Comparison of ENCODE assay signal across 8 cellular contexts in the genomic region with DNA sequence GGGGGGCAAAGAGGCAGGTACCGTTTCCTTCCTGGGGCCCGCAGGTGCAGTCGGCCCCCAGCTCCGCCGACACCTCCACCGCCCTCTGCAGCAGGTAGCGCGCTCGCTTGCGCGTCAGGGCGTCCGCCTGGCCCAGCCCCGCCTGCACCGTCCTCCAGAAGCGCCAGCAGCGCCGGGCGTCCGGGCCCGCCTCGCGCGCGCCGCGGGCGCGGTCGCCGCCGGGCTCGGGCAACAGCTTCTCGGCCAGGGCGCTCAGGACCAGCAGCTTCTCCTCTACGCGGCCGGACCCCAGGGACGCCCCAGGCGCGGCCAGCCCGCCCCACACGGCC. TPM values are rescaled to one million over a fixed set of nuclear protein-coding genes. Genes with fewer than 3 reads are reported as not detected.
DNase-seq lines count a peak whose midpoint lies in the region; ATAC-seq and TF ChIP-seq lines count a peak whose summit lies in the region.

No MANE protein-coding gene starts in this region.

- no peaks in the 10 kb centered on the region for H3K9me3 ChIP-seq in CD8-positive, alpha-beta T cell (ENCODE audit: low read length)
- H3K9me3 ChIP-seq in PC-3 (ENCODE audit: low read length), result no peaks in the 10 kb centered on the region
- H3K9me3 ChIP-seq in prostate gland, result no peaks in the 10 kb centered on the region
- H3K9me3 ChIP-seq in uterus, result no peaks in the 10 kb centered on the region

- H3K27me3 ChIP-seq in CD8-positive, alpha-beta T cell (ENCODE audit: insufficient read depth, low read length), result no peaks in the 10 kb centered on the region
- H3K27me3 ChIP-seq in PC-3 (ENCODE audit: low read length) (no peaks in the 10 kb centered on the region), prostate gland (replicated peaks; ENCODE audit: insufficient read depth) (no peaks in the 10 kb centered on the region), uterus (no peaks in the 10 kb centered on the region)

- no peak for TF ChIP-seq CTCF in CD8-positive, alpha-beta T cell (IDR thresholded peaks at IDR 0.05)
- no peak for TF ChIP-seq CTCF in PC-3 (conservative IDR thresholded peaks at IDR 0.05; ENCODE audit: low read depth, low read length)
- no peak for TF ChIP-seq CTCF in prostate gland (IDR thresholded peaks at IDR 0.05)
- TF ChIP-seq CTCF in uterus (IDR thresholded peaks at IDR 0.05), result no peak

- CTCF ChIA-PET in CD8-positive, alpha-beta T cell (lab: Charles Lee), result interaction anchor here (0.7 to 1.6 kb wide), 4 partner anchors 9 to 626 kb away, joined by 3 to 4 read pairs (median 3); no protein-coding TSS in a partner anchor
- CTCF ChIA-PET in PC-3 (lab: Charles Lee), result no interaction called here

- H3K9me2 ChIP-seq in PC-3 (replicated peaks; ENCODE audit: low read length), result no peaks in the 10 kb centered on the region

- TF ChIP-seq POLR2A in prostate gland (IDR thresholded peaks at IDR 0.05) (no peak), uterus (IDR thresholded peaks at IDR 0.05) (peak in 1 of 2 donors; percentile 13)

- H3K4me1 Mint-ChIP-seq in CD8-positive, alpha-beta T cell (ENCODE audit: low read depth), result peaks cover 48% of the 10 kb centered on the region

- H2AFZ ChIP-seq in PC-3 (ENCODE audit: low read length), result peak overlapping the region; percentile 71

- H3K27ac Mint-ChIP-seq in CD8-positive, alpha-beta T cell, result peak overlapping the region; percentile 96

- no peaks in the 10 kb centered on the region for H4K20me1 ChIP-seq in PC-3 (ENCODE audit: low read length)

- H3K79me2 ChIP-seq in PC-3 (ENCODE audit: low read length), result peaks cover 49% of the 10 kb centered on the region

- POLR2A ChIA-PET in CD8-positive, alpha-beta T cell (lab: Charles Lee), result interaction anchor here (0.7 to 2.1 kb wide), 18 partner anchors 9 to 1026 kb away, joined by 3 to 18 read pairs (median 4); a partner anchor contains a TSS
- POLR2A ChIA-PET in PC-3 (lab: Charles Lee; ENCODE audit: unreplicated experiment), result interaction anchor here (0.6 to 0.8 kb wide), 2 partner anchors 10 to 1263 kb away, joined by 4 to 10 read pairs; no protein-coding TSS in a partner anchor

- peaks cover 38% of the 10 kb centered on the region for H3K4me1 ChIP-seq in CD8-positive, alpha-beta T cell (ENCODE audit: insufficient read depth, low read length)
- H3K4me1 ChIP-seq in PC-3 (ENCODE audit: insufficient read depth, low read length) (peaks cover 11% of the 10 kb centered on the region), prostate gland (replicated peaks) (no peaks in the 10 kb centered on the region), uterus (no peaks in the 10 kb centered on the region)

- DNase-seq in CD8-positive, alpha-beta T cell, result peak; percentile 50 to 87 (median 75)
- DNase-seq in PC-3 (peak; percentile 59), Right ventricle myocardium inferior (ENCODE audit: missing footprints) (peak; percentile 89), prostate gland (ENCODE audit: low spot score) (peak; percentile 54), uterus (no peak)
- DNase-seq in activated effector memory CD4-positive, alpha-beta T cell treated with Interleukin-2 at 50 U/mL for 16 hours, result peak; percentile 74

- H3K36me3 ChIP-seq in CD8-positive, alpha-beta T cell (ENCODE audit: insufficient read depth, low read length), result no peaks in the 10 kb centered on the region
- no peaks in the 10 kb centered on the region for H3K36me3 ChIP-seq in PC-3 (ENCODE audit: low read depth, low read length)
- H3K36me3 ChIP-seq in prostate gland, result no peaks in the 10 kb centered on the region
- no peaks in the 10 kb centered on the region for H3K36me3 ChIP-seq in uterus

- H3F3A ChIP-seq in PC-3 (ENCODE audit: low read length, unreplicated experiment), result no peaks in the 10 kb centered on the region

- peak overlapping the region; percentile 44 for H3K9ac ChIP-seq in PC-3 (ENCODE audit: low read length)

- peak overlapping the region; percentile 75 for H3K27ac ChIP-seq in CD8-positive, alpha-beta T cell (ENCODE audit: low read depth, low read length)
- H3K27ac ChIP-seq in PC-3 (ENCODE audit: low read length), result no peak overlapping the region
- H3K27ac ChIP-seq in prostate gland, result peak overlapping the region; percentile 84 to 94
- peak overlapping the region; percentile 82 to 83 for H3K27ac ChIP-seq in uterus

- H3K4me2 ChIP-seq in PC-3 (ENCODE audit: low read length), result peak overlapping the region; percentile 87

- intact Hi-C loops in CD8-positive, alpha-beta T cell (cut with DNase I, micrococcal nuclease), result loop anchor here (1.0 to 10.0 kb wide), 3 partner anchors 105 to 1667 kb away; a partner anchor contains a TSS
- intact Hi-C loops in PC-3 (cut with micrococcal nuclease) (no loop called here), Right ventricle myocardium inferior (cut with DNase I) (no loop called here), prostate gland (cut with DNase I) (no loop called here), uterus (cut with DNase I; ENCODE audit: low total_unique reads) (no loop called here)

- no peaks in the 10 kb centered on the region for H3K9me3 Mint-ChIP-seq in CD8-positive, alpha-beta T cell

- H3K4me3 ChIP-seq in CD8-positive, alpha-beta T cell (ENCODE audit: low read depth, low read length), result peak overlapping the region; percentile 85
- peak overlapping the region; percentile 84 for H3K4me3 ChIP-seq in PC-3 (ENCODE audit: low read length)
- H3K4me3 ChIP-seq in prostate gland, result peak overlapping the region; percentile 72 to 79
- peak overlapping the region; percentile 45 to 77 for H3K4me3 ChIP-seq in uterus

- H3K4me3 Mint-ChIP-seq in CD8-positive, alpha-beta T cell, result peak overlapping the region; percentile 90

- no peaks in the 10 kb centered on the region for H3K27me3 Mint-ChIP-seq in CD8-positive, alpha-beta T cell (ENCODE audit: low read depth)

- ATAC-seq in CD8-positive, alpha-beta T cell, result peak; percentile 83
- ATAC-seq in GM19395 (IDR thresholded peaks at IDR 0.05; ENCODE audit: unreplicated experiment), result peak; percentile 63
- peak; percentile 66 for ATAC-seq in HG03460 (IDR thresholded peaks at IDR 0.05; ENCODE audit: unreplicated experiment)
- ATAC-seq in PC-3, result peak; percentile 84
- ATAC-seq in Right ventricle myocardium inferior, result peak; percentile 64

- 0% methylated on average over 3 of the region's 43 CpGs for WGBS in prostate gland

- peaks cover 4% of the 10 kb centered on the region for H3K36me3 Mint-ChIP-seq in CD8-positive, alpha-beta T cell

- BruUV-seq in PC-3 (replicated peaks; lab: Mats Ljungman, UMichigan), result no TSS peak

RNA-seq across cellular contexts. Expression of a gene that starts 0.9 kb away (rescaled TPM):
- total RNA-seq in CD8-positive, alpha-beta T cell, result 10 to 100 TPM; 38.2 to 39.5 TPM
- total RNA-seq in PC-3 (2014; rRNA removed) (15.1 and 27.7 TPM in 2 replicates), Right ventricle myocardium inferior (10.1 TPM), prostate gland (10 to 100 TPM; 24.8 to 33.0 TPM), uterus (10 to 100 TPM in 3 of 4 donors, under 1 TPM in 1; 0.88 to 79.8 (median 21.2) TPM)

Comparison
In these comparisons a context has a peak if more than half of its experiments do, and no peak if none do; other contexts are left out.
1. DNase-seq: peak in CD8-positive, alpha-beta T cell (7 of 7), PC-3 (single experiment), activated effector memory CD4-positive, alpha-beta T cell treated with Interleukin-2 at 50 U/mL for 16 hours (single experiment), Right ventricle myocardium inferior (single experiment) and prostate gland (single experiment); none in uterus (0 of 2).
2. intact Hi-C loops: an anchor here in CD8-positive, alpha-beta T cell (1.0 to 10.0 kb wide); none called in PC-3, Right ventricle myocardium inferior, prostate gland and uterus.
3. Peak in every context shown above with its lines, with median percentiles within 50 percentile points of each other: ATAC-seq and H3K4me3 ChIP-seq.